1 cellular context compared by ENCODE assay signal in the genomic region with DNA sequence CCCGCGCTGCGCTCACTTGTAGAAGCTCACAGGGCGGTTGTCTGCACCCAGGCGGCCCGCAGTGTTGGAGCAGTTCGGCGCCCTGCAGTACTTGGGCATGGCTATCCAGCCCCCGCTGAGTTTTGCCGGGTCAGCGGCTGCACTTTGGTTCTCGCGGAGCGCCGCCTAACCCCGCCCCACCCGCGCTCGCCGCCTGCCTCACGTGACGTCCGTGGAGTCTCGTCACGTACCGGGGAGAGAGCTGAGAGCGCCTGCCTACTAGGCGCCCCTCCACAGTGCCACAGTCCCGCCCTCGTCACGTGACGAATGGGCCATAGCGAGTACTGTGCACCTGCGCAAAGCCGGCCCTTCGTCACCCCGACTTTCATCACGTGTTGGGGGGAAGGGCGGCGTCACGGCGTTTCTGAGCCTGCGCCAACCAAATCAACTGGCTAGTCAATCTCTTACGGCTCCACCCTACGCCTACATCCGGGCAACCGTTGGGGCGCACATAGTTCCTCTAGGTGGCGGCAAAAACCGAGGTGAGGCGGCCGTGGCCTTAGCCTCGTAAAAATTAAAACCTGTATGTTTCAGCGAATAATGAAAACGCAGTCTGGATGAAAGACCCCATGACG.
TF ChIP-seq lines count a peak whose summit lies in the region.

Gene THAP8, minus strand, starts transcription at position 167 of the 614 bp plus-strand sequence. Its CDS starts 68 bp downstream, at position 99.

TF ChIP-seq in IMR-90, 13 proteins besides CTCF, POLR2A, EP300 and RAD21 (continued from another document):
- TF ChIP-seq MXI1 (IDR thresholded peaks at IDR 0.05; ENCODE audit: borderline replicate concordance, low read depth, low read length) = no peak
- TF ChIP-seq FOS (IDR thresholded peaks at IDR 0.05; ENCODE audit: low read depth, low read length) = peak; percentile 37; the same call in 1 of the 2 replicates
- TF ChIP-seq SMC3 (IDR thresholded peaks at IDR 0.05; ENCODE audit: low read depth, low read length) = no peak
- TF ChIP-seq ELK1 (IDR thresholded peaks at IDR 0.05; ENCODE audit: borderline replicate concordance, low read depth, low read length) = no peak
